Comparison of ENCODE assay signal across 1 cellular context in genomic region chr4:133839326-133839725, GRCh38.
TF ChIP-seq lines count a peak whose summit lies in the region.

No MANE protein-coding gene starts in this region.

TF ChIP-seq in GM23338, 12 proteins besides CTCF, POLR2A, EP300 and RAD21 (continued from another document):
- TF ChIP-seq REST (IDR thresholded peaks at IDR 0.05; ENCODE audit: unreplicated experiment) (no peak), EZH2phosphoT487 (IDR thresholded peaks at IDR 0.05; ENCODE audit: unreplicated experiment) (no peak), JUNB (IDR thresholded peaks at IDR 0.05; ENCODE audit: unreplicated experiment) (no peak), CREB1 (CRISPR knock-in tag; IDR thresholded peaks at IDR 0.05; ENCODE audit: low read depth) (no peak), STAT1 (IDR thresholded peaks at IDR 0.05; ENCODE audit: unreplicated experiment) (no peak)
